In the genomic region with DNA sequence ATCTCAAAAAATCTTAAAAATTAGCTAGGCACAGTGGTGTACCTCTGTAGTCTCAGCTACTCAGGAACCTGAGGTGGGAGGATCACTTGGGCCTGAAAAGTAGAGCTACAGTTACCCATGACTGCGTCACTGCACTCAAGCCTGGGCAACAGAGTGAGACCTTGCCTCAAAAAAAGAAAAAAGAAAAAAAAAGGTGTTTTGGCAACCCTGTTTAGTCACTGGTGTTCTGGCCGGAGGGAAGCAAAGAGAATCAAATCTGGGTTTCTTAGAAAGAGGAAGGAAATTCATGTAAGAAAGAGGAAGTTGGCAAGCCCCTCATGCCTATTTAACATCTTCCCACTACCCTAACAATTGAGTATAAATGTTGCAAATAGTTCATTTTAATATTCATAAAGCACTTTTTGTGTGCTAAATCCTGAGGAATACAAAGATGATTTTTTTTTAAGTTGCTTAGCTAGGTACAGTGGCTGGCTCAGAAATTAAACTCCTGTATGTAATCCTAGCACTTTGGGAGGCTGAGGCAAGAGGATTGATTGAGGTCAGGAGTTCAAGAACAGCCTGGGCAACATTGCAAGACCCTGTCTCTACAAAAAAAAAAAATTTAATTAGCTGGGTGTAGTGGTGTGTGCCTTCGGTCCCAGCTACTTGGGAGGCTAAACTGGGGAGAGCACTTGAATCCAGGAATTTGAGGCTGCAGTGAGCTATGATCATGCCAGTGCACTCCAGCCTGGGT, we compare ENCODE assay signal across 9 cellular contexts. TPM values are rescaled to one million over a fixed set of nuclear protein-coding genes. Genes with fewer than 3 reads are reported as not detected.
DNase-seq lines count a peak whose midpoint lies in the region; ATAC-seq and FAIRE-seq lines count a peak whose summit lies in the region.
"Had no signal": no experiment of that assay in that cellular context is flagged by ENCODE, and none has a peak within 500 bp of the region (broad histone marks: within the 10 kb centered on the region; RNA-seq: fewer than 3 reads in every experiment).

No MANE protein-coding gene starts in this region.

- H3K27me3 Mint-ChIP-seq in T-helper 17 cell = no peaks in the 10 kb centered on the region

- peak overlapping the region; percentile 51 for H3K27ac ChIP-seq in skeletal muscle tissue (ENCODE audit: low read depth, low read length)

- ATAC-seq in HG03066 (IDR thresholded peaks at IDR 0.05; ENCODE audit: low read depth, unreplicated experiment) = peak; percentile 67
- peak; percentile 84 for ATAC-seq in T-helper 17 cell
- no peak for ATAC-seq in esophagus mucosa

- H3K27me3 ChIP-seq in skeletal muscle tissue (ENCODE audit: control insufficient read depth in 3 of 3, insufficient read depth in 3 of 3, low read length in 3 of 3) = no peaks in the 10 kb centered on the region

- peak; percentile 77 for FAIRE-seq in GM19239 (lab: Jason Lieb, UNC)
- FAIRE-seq in urothelium cell line (lab: Jason Lieb, UNC) = no peak

- H3K4me3 Mint-ChIP-seq in T-helper 17 cell = peak overlapping the region; percentile 15

- H3K36me3 ChIP-seq in skeletal muscle tissue (ENCODE audit: control insufficient read depth in 3 of 3, insufficient read depth in 3 of 3, low read length in 3 of 3) = no peaks in the 10 kb centered on the region

- peaks cover 6% of the 10 kb centered on the region for H3K4me1 Mint-ChIP-seq in T-helper 17 cell

- no peaks in the 10 kb centered on the region for H3K9me3 ChIP-seq in T-helper 17 cell (ENCODE audit: control insufficient read depth, low read length, poor library complexity, severe bottlenecking)
- no peaks in the 10 kb centered on the region for H3K9me3 ChIP-seq in skeletal muscle tissue (ENCODE audit: control insufficient read depth in 3 of 3, low read length in 3 of 3)

- no peak overlapping the region for H3K4me3 ChIP-seq in skeletal muscle tissue (ENCODE audit: low read length in 3 of 3)

- H3K36me3 Mint-ChIP-seq in T-helper 17 cell (ENCODE audit: low read depth) = no peaks in the 10 kb centered on the region

- H3K9ac ChIP-seq in skeletal muscle tissue (ENCODE audit: low read depth in 1 of 3, low read length in 3 of 3) = no peak overlapping the region

- no peaks in the 10 kb centered on the region for H3K4me1 ChIP-seq in skeletal muscle tissue (ENCODE audit: control insufficient read depth in 3 of 3, insufficient read depth in 3 of 3, low read length in 3 of 3)

- no peak for DNase-seq in GM19239 (ENCODE audit: insufficient read length, low spot score)
- no peak for DNase-seq in T-helper 17 cell
- DNase-seq in AG08395 (ENCODE audit: low spot score) = no peak
- no peak for DNase-seq in amygdala (lab: John Stamatoyannopoulos, UW)
- no peak for DNase-seq in urothelium cell line (ENCODE audit: low spot score)

- peak overlapping the region; percentile 45 for H3K27ac Mint-ChIP-seq in T-helper 17 cell

RNA-seq across cellular contexts. Expression of gene USP32, which starts 6.5 kb away (rescaled TPM):
- total RNA-seq in T-helper 17 cell (10 to 100 TPM; 27.5 to 34.2 TPM), skeletal muscle tissue (39.7 TPM), esophagus mucosa (53.5 TPM)

RNA-seq across cellular contexts. Expression of gene CHCT1, which starts 23.9 kb away (rescaled TPM):
- not detected for total RNA-seq in T-helper 17 cell
- total RNA-seq in skeletal muscle tissue = 1.6 TPM
- total RNA-seq in esophagus mucosa = not detected
- total RNA-seq: NCI-H460 had no signal
